ENCODE assay signal across 1 cellular context in genomic region chr22:41469218-41469851, GRCh38.
A peak's percentile ranks its signal among the peaks of the same experiment; 100 is the strongest.
TF ChIP-seq lines count a peak whose summit lies in the region.

No MANE protein-coding gene starts in this region.

TF ChIP-seq in HepG2, 621 proteins besides CTCF, POLR2A, EP300 and RAD21 (continues in another document):
- TF ChIP-seq, protein P1, sequence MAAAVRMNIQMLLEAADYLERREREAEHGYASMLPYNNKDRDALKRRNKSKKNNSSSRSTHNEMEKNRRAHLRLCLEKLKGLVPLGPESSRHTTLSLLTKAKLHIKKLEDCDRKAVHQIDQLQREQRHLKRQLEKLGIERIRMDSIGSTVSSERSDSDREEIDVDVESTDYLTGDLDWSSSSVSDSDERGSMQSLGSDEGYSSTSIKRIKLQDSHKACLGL (CRISPR knock-in tag; IDR thresholded peaks at IDR 0.05), result peak; percentile 57; the same call in 1 of the 2 replicates
- peak; percentile 77 for TF ChIP-seq GATAD1 (CRISPR knock-in tag; IDR thresholded peaks at IDR 0.05)
- TF ChIP-seq, protein P2, sequence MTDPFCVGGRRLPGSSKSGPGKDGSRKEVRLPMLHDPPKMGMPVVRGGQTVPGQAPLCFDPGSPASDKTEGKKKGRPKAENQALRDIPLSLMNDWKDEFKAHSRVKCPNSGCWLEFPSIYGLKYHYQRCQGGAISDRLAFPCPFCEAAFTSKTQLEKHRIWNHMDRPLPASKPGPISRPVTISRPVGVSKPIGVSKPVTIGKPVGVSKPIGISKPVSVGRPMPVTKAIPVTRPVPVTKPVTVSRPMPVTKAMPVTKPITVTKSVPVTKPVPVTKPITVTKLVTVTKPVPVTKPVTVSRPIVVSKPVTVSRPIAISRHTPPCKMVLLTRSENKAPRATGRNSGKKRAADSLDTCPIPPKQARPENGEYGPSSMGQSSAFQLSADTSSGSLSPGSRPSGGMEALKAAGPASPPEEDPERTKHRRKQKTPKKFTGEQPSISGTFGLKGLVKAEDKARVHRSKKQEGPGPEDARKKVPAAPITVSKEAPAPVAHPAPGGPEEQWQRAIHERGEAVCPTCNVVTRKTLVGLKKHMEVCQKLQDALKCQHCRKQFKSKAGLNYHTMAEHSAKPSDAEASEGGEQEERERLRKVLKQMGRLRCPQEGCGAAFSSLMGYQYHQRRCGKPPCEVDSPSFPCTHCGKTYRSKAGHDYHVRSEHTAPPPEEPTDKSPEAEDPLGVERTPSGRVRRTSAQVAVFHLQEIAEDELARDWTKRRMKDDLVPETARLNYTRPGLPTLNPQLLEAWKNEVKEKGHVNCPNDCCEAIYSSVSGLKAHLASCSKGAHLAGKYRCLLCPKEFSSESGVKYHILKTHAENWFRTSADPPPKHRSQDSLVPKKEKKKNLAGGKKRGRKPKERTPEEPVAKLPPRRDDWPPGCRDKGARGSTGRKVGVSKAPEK (CRISPR knock-in tag; IDR thresholded peaks at IDR 0.05; ENCODE audit: borderline replicate concordance), result no peak
- TF ChIP-seq SALL1 (CRISPR knock-in tag; IDR thresholded peaks at IDR 0.05), result peak; percentile 1; the same call in 1 of the 2 replicates
- no peak for TF ChIP-seq ZNF549 (CRISPR knock-in tag; IDR thresholded peaks at IDR 0.05)
- peak; percentile 60; the same call in 1 of the 2 replicates for TF ChIP-seq ZFP82 (CRISPR knock-in tag; IDR thresholded peaks at IDR 0.05; ENCODE audit: borderline replicate concordance)
- no peak for TF ChIP-seq ELF3 (CRISPR knock-in tag; IDR thresholded peaks at IDR 0.05)
- TF ChIP-seq DDIT3 (CRISPR knock-in tag; IDR thresholded peaks at IDR 0.05), result no peak
- 0 out of 2 replicates have a peak, but pooled peaks have one; percentile 68 for TF ChIP-seq SRY (CRISPR knock-in tag; IDR thresholded peaks at IDR 0.05)
- TF ChIP-seq ZBTB3 (CRISPR knock-in tag; IDR thresholded peaks at IDR 0.05; ENCODE audit: borderline replicate concordance, low read depth), result peak; percentile 54; the same call in 1 of the 2 replicates
- 0 out of 2 replicates have a peak, but pooled peaks have one; percentile 33 for TF ChIP-seq SIN3A (IDR thresholded peaks at IDR 0.05; ENCODE audit: borderline replicate concordance, low read depth, low read length)
- peak; percentile 81 for TF ChIP-seq ZFX (CRISPR knock-in tag; IDR thresholded peaks at IDR 0.05; ENCODE audit: low read depth)
- 0 out of 2 replicates have a peak, but pooled peaks have one; percentile 31 for TF ChIP-seq ZC3H13 (CRISPR knock-in tag; IDR thresholded peaks at IDR 0.05)
- peak; percentile 53 for TF ChIP-seq ZNF687 (CRISPR knock-in tag; IDR thresholded peaks at IDR 0.05)
- peak; percentile 2; the same call in 1 of the 2 replicates for TF ChIP-seq MIER3 (CRISPR knock-in tag; IDR thresholded peaks at IDR 0.05; ENCODE audit: borderline replicate concordance)
- TF ChIP-seq ATF1 (CRISPR knock-in tag; IDR thresholded peaks at IDR 0.05), result peak; percentile 50; the same call in 1 of the 2 replicates
- TF ChIP-seq ZNF619 (CRISPR knock-in tag; IDR thresholded peaks at IDR 0.05), result no peak
- peak; percentile 81; the same call in 1 of the 2 replicates for TF ChIP-seq ZFY (CRISPR knock-in tag; IDR thresholded peaks at IDR 0.05)
- no peak for TF ChIP-seq KDM4B (CRISPR knock-in tag; IDR thresholded peaks at IDR 0.05)
- peak; percentile 54; the same call in 1 of the 2 replicates for TF ChIP-seq ZNF292 (CRISPR knock-in tag; IDR thresholded peaks at IDR 0.05; ENCODE audit: borderline replicate concordance, low read depth)
- TF ChIP-seq CHCHD3 (CRISPR knock-in tag; IDR thresholded peaks at IDR 0.05), result 0 out of 2 replicates have a peak, but pooled peaks have one; percentile 76
- TF ChIP-seq FIP1L1 (IDR thresholded peaks at IDR 0.05; ENCODE audit: borderline replicate concordance, insufficient read depth, low read depth, low read length), result no peak
- TF ChIP-seq DNMT1 (CRISPR knock-in tag; IDR thresholded peaks at IDR 0.05), result peak; percentile 89; the same call in 1 of the 2 replicates
- 0 out of 2 replicates have a peak, but pooled peaks have one; percentile 8 for TF ChIP-seq STAT6 (CRISPR knock-in tag; IDR thresholded peaks at IDR 0.05; ENCODE audit: borderline replicate concordance)
- TF ChIP-seq ARHGAP35 (CRISPR knock-in tag; IDR thresholded peaks at IDR 0.05; ENCODE audit: borderline replicate concordance), result no peak
- TF ChIP-seq SMARCE1 (IDR thresholded peaks at IDR 0.05; ENCODE audit: borderline replicate concordance), result no peak
- no peak for TF ChIP-seq CBX1 (IDR thresholded peaks at IDR 0.05; ENCODE audit: low read depth)
- peak; percentile 60; the same call in 1 of the 2 replicates for TF ChIP-seq ZMYM4 (CRISPR knock-in tag; IDR thresholded peaks at IDR 0.05)
- no peak for TF ChIP-seq TCF7 (IDR thresholded peaks at IDR 0.05; ENCODE audit: low read depth)
- peak; percentile 32 for TF ChIP-seq ZNF883 (CRISPR knock-in tag; IDR thresholded peaks at IDR 0.05; ENCODE audit: not compliant biosample characterization)
- 0 out of 2 replicates have a peak, but pooled peaks have one; percentile 34 for TF ChIP-seq ZNF546 (CRISPR knock-in tag; conservative IDR thresholded peaks at IDR 0.05)
- no peak for TF ChIP-seq ATAD3A (CRISPR knock-in tag; IDR thresholded peaks at IDR 0.05)
- TF ChIP-seq, protein P3, sequence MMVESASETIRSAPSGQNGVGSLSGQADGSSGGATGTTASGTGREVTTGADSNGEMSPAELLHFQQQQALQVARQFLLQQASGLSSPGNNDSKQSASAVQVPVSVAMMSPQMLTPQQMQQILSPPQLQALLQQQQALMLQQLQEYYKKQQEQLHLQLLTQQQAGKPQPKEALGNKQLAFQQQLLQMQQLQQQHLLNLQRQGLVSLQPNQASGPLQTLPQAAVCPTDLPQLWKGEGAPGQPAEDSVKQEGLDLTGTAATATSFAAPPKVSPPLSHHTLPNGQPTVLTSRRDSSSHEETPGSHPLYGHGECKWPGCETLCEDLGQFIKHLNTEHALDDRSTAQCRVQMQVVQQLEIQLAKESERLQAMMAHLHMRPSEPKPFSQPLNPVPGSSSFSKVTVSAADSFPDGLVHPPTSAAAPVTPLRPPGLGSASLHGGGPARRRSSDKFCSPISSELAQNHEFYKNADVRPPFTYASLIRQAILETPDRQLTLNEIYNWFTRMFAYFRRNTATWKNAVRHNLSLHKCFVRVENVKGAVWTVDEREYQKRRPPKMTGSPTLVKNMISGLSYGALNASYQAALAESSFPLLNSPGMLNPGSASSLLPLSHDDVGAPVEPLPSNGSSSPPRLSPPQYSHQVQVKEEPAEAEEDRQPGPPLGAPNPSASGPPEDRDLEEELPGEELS (CRISPR knock-in tag; IDR thresholded peaks at IDR 0.05), result 0 out of 2 replicates have a peak, but pooled peaks have one; percentile 1
- TF ChIP-seq, protein P4, sequence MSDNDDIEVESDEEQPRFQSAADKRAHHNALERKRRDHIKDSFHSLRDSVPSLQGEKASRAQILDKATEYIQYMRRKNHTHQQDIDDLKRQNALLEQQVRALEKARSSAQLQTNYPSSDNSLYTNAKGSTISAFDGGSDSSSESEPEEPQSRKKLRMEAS (IDR thresholded peaks at IDR 0.05), result no peak
- TF ChIP-seq RBFOX2 (IDR thresholded peaks at IDR 0.05; ENCODE audit: low read depth, low read length), result peak; percentile 81
- no peak; the same call in 1 of the 2 replicates for TF ChIP-seq PITX1 (CRISPR knock-in tag; IDR thresholded peaks at IDR 0.05)
- no peak for TF ChIP-seq ZNF232 (CRISPR knock-in tag; IDR thresholded peaks at IDR 0.05; ENCODE audit: borderline replicate concordance)
- no peak for TF ChIP-seq ZNF749 (CRISPR knock-in tag; IDR thresholded peaks at IDR 0.05; ENCODE audit: borderline replicate concordance)
- no peak for TF ChIP-seq CSRNP2 (CRISPR knock-in tag; conservative IDR thresholded peaks at IDR 0.05; ENCODE audit: low read depth)
- no peak for TF ChIP-seq NR2F6 (IDR thresholded peaks at IDR 0.05)
- no peak for TF ChIP-seq NR2F6 (CRISPR knock-in tag; IDR thresholded peaks at IDR 0.05)
- no peak for TF ChIP-seq ZBTB1 (CRISPR knock-in tag; IDR thresholded peaks at IDR 0.05; ENCODE audit: borderline replicate concordance)
- TF ChIP-seq TGIF2 (CRISPR knock-in tag; IDR thresholded peaks at IDR 0.05), result no peak
- TF ChIP-seq ARNTL (CRISPR knock-in tag; IDR thresholded peaks at IDR 0.05), result peak; percentile 4; the same call in 1 of the 2 replicates
- TF ChIP-seq ZSCAN25 (CRISPR knock-in tag; IDR thresholded peaks at IDR 0.05), result no peak
- no peak for TF ChIP-seq ZNF180 (CRISPR knock-in tag; IDR thresholded peaks at IDR 0.05; ENCODE audit: borderline replicate concordance, low read depth)
- no peak for TF ChIP-seq ZNF770 (CRISPR knock-in tag; IDR thresholded peaks at IDR 0.05)
- TF ChIP-seq CBFB (CRISPR knock-in tag; IDR thresholded peaks at IDR 0.05), result no peak
- peak; percentile 83; the same call in 1 of the 2 replicates for TF ChIP-seq ZNF572 (CRISPR knock-in tag; IDR thresholded peaks at IDR 0.05)
